20 cellular contexts compared by ENCODE assay signal in the genomic region with DNA sequence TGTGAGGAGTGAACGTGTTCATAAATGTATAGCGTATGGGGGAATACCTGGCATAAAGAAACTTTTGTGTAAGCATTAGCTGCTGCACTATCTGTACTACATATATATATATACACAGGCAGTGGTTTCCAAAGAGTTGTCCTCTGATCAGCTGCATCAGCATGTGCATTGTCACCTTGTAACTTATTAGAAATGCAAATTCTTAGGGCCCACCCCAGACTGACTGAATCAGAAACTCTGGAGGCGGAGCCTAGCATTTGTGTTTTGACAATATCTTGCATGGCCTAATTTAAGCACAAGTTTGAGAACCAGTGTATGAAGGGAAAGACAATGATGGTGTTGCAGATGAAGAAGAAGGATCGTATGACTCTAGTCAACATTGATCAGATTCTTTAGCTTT.
DNase-seq lines count a peak whose midpoint lies in the region; ATAC-seq, FAIRE-seq and TF ChIP-seq lines count a peak whose summit lies in the region.
"Had no signal": no experiment of that assay in that cellular context is flagged by ENCODE, and none has a peak within 500 bp of the region (broad histone marks: within the 10 kb centered on the region; RNA-seq: fewer than 3 reads in every experiment).

No MANE protein-coding gene starts in this region.

- H3K4me1 ChIP-seq in GM12878 (ENCODE audit: control insufficient read depth, insufficient read depth, low read length) (no peaks in the 10 kb centered on the region), mesendoderm (ENCODE audit: control insufficient read depth, low read depth, low read length) (no peaks in the 10 kb centered on the region)
- H3K4me1 ChIP-seq: ascending aorta, BLaER1, tibial nerve had no signal

- no peak overlapping the region for H3K27ac ChIP-seq in GM12878 (ENCODE audit: control insufficient read depth, insufficient read depth)
- no peak overlapping the region for H3K27ac ChIP-seq in mesendoderm (ENCODE audit: low read depth, low read length)
- H3K27ac ChIP-seq: ascending aorta, BLaER1, tibial nerve had no signal

- SMC1A ChIA-PET in GM12878 (lab: Charles Lee; ENCODE audit: uncharacterized antibody, unreplicated experiment) = no interaction called here

- H3K18ac ChIP-seq in mesendoderm (ENCODE audit: low read length) = no peak overlapping the region

- no peak for TF ChIP-seq EP300 in GM12878 (IDR thresholded peaks at IDR 0.05; ENCODE audit: borderline replicate concordance in 1 of 2, control insufficient read depth in 1 of 2, low read depth in 2 of 2, low read length in 2 of 2)

- no peak overlapping the region for H3K4ac ChIP-seq in mesendoderm (ENCODE audit: low read depth, low read length)

- no peaks in the 10 kb centered on the region; the same call in 1 of the 2 replicates for H4K20me1 ChIP-seq in GM12878 (ENCODE audit: control insufficient read depth, insufficient read depth)
- H4K20me1 ChIP-seq: BLaER1 had no signal

- no peak overlapping the region for H2BK15ac ChIP-seq in mesendoderm (replicated peaks; ENCODE audit: low read depth)

- 21% methylated on average over 4 of the region's 4 CpGs for WGBS in GM12878 (ENCODE audit: insufficient coverage, insufficient replicate concordance, low lambda C conversion rate, missing lambda C conversion rate)
- no CpG with 5 or more reads among the region's 4 CpGs for WGBS in mesendoderm (ENCODE audit: extremely low coverage, insufficient coverage, low lambda C conversion rate)

- H2BK5ac ChIP-seq in mesendoderm (ENCODE audit: low read length) = no peak overlapping the region

- no TSS peak for BruUV-seq in GM12878 (replicated peaks; lab: Mats Ljungman, UMichigan)

- POLR2A ChIA-PET in GM12878 (lab: Charles Lee) = no interaction called here

- no peak for TF ChIP-seq CTCF in GM12878 (IDR thresholded peaks at IDR 0.05 in 2 of 3, conservative IDR thresholded peaks at IDR 0.05 in 1 of 3; ENCODE audit: control insufficient read depth in 2 of 3, extremely low read depth in 1 of 3, insufficient read depth in 1 of 3, low read depth in 3 of 3, low read length in 3 of 3)

- H3K9me3 ChIP-seq in GM12878 (replicated peaks; ENCODE audit: control insufficient read depth, insufficient read depth, low read length) = no peaks in the 10 kb centered on the region
- H3K9me3 ChIP-seq: ascending aorta, BLaER1, tibial nerve had no signal

- H2AK5ac ChIP-seq in mesendoderm (ENCODE audit: low read length) = no peak overlapping the region

- H3K9ac ChIP-seq in GM12878 (ENCODE audit: control insufficient read depth, insufficient read depth, low read length) (no peak overlapping the region), mesendoderm (ENCODE audit: low read length) (no peak overlapping the region)
- H3K9ac ChIP-seq: BLaER1 had no signal

- CTCF ChIA-PET in GM12878 (lab: Yijun Ruan, JAX) = interaction anchor here (1.6 kb wide), 1 partner anchor 10 kb away, joined by 3 read pairs; no protein-coding TSS in a partner anchor

- no peak for FAIRE-seq in GM12878 (lab: Jason Lieb, UNC)
- FAIRE-seq: endothelial cell of umbilical vein had no signal

- H3K79me2 ChIP-seq in GM12878 (ENCODE audit: control insufficient read depth, insufficient read depth, low read length) = no peaks in the 10 kb centered on the region
- no peaks in the 10 kb centered on the region for H3K79me2 ChIP-seq in mesendoderm (ENCODE audit: control insufficient read depth, insufficient read depth, low read length)

- no peak for TF ChIP-seq RAD21 in GM12878 (IDR thresholded peaks at IDR 0.05; ENCODE audit: insufficient read depth, low read depth, low read length)

- H3K79me1 ChIP-seq in mesendoderm (ENCODE audit: low read length) = no peaks in the 10 kb centered on the region

- H3K56ac ChIP-seq in mesendoderm (ENCODE audit: low read length) = no peak overlapping the region

- H2AFZ ChIP-seq in GM12878 (ENCODE audit: control insufficient read depth, low read depth, low read length) = no peak overlapping the region

- H2BK120ac ChIP-seq in mesendoderm (ENCODE audit: low read depth, low read length) = no peak overlapping the region

- no peak overlapping the region for H4K8ac ChIP-seq in mesendoderm (ENCODE audit: low read depth, low read length)

- H3K36me3 ChIP-seq in GM12878 (ENCODE audit: control insufficient read depth in 2 of 2, insufficient read depth in 2 of 2, low read length in 1 of 2) (no peaks in the 10 kb centered on the region), mesendoderm (ENCODE audit: control insufficient read depth, insufficient read depth, low read length) (no peaks in the 10 kb centered on the region)
- H3K36me3 ChIP-seq: ascending aorta, BLaER1, tibial nerve had no signal

- RAD21 ChIA-PET in GM12878 (lab: Charles Lee; ENCODE audit: unreplicated experiment) = no interaction called here

- ATAC-seq in GM18909 (IDR thresholded peaks at IDR 0.05; ENCODE audit: poor library complexity, unreplicated experiment) = peak; percentile 77
- ATAC-seq in GM21786 (IDR thresholded peaks at IDR 0.05; ENCODE audit: unreplicated experiment) = peak; percentile 75
- peak; percentile 77 for ATAC-seq in HG03103 (IDR thresholded peaks at IDR 0.05; ENCODE audit: low read depth, unreplicated experiment)
- ATAC-seq in GM12878 = peak; percentile 82
- ATAC-seq: stimulated activated effector memory CD8-positive, alpha-beta T cell treated with anti-CD3 and anti-CD28 coated beads, Interleukin-12 subunit alpha, Interleukin-12 subunit beta, amount 100 ng/mL, for 72 hours had no signal

- in situ Hi-C loops in GM12878 (cut with MboI) = no loop called here

- no peak overlapping the region for H3K4me2 ChIP-seq in GM12878 (ENCODE audit: control insufficient read depth, insufficient read depth)
- H3K4me2 ChIP-seq in mesendoderm (ENCODE audit: low read length) = no peak overlapping the region
- H3K4me2 ChIP-seq: BLaER1 had no signal

- intact Hi-C loops in GM12878 (cut with micrococcal nuclease; ENCODE audit: unreplicated experiment) = no loop called here

- no peak overlapping the region for H3K4me3 ChIP-seq in GM12878
- H3K4me3 ChIP-seq in mesendoderm (ENCODE audit: low read length) = no peak overlapping the region
- H3K4me3 ChIP-seq: ascending aorta, BLaER1, tibial nerve had no signal

- no peak for TF ChIP-seq POLR2A in GM12878 (IDR thresholded peaks at IDR 0.05; ENCODE audit: low read depth, low read length)

- DNase-seq in GM12878 (ENCODE audit: low read depth, low spot score) (no peak), mesendoderm (no peak), Kasumi-1 (lab: John Stamatoyannopoulos, UW) (no peak), NCI-H1694 treated with DMSO at 0.1 percent for 48 hours (lab: John Stamatoyannopoulos, UW) (no peak)
- DNase-seq: activated CD4-positive, alpha-beta T cell treated with anti-CD3 and anti-CD28 coated beads for 1 hour; activated naive CD4-positive, alpha-beta T cell treated with Interleukin-2 at 50 U/mL for 16 hours; foreskin melanocyte; H9; NCI-H1092 treated with DMSO at 0.1 percent for 48 hours; NCI-H2171 treated with DMSO at 0.1 percent for 48 hours; SHP77; small intestine had no signal

- no peak overlapping the region for H3K23ac ChIP-seq in mesendoderm (ENCODE audit: low read length)

- no peak overlapping the region for H4K5ac ChIP-seq in mesendoderm (ENCODE audit: low read length)

- no peaks in the 10 kb centered on the region for H3K27me3 ChIP-seq in GM12878 (replicated peaks in 1 of 2; ENCODE audit: control insufficient read depth in 2 of 2, insufficient read depth in 2 of 2, low read length in 1 of 2)
- H3K27me3 ChIP-seq in mesendoderm (ENCODE audit: insufficient read depth, low read length, poor library complexity) = no peaks in the 10 kb centered on the region
- H3K27me3 ChIP-seq: ascending aorta, BLaER1, tibial nerve had no signal

TF ChIP-seq in GM12878, 131 proteins besides CTCF, POLR2A, EP300 and RAD21:
- TF ChIP-seq PBX3 (IDR thresholded peaks at IDR 0.05; ENCODE audit: insufficient replicate concordance, low read depth, low read length) (no peak), NRF1 (conservative IDR thresholded peaks at IDR 0.05; ENCODE audit: low read depth, low read length) (no peak), BHLHE40 (IDR thresholded peaks at IDR 0.05; ENCODE audit: borderline replicate concordance in 1 of 2, low read depth in 2 of 2, low read length in 1 of 2) (peak in 1 of 2 experiments; percentile 28; a peak in 1 of 4 replicates)
